Comparison of ENCODE assay signal across 9 cellular contexts in the genomic region with DNA sequence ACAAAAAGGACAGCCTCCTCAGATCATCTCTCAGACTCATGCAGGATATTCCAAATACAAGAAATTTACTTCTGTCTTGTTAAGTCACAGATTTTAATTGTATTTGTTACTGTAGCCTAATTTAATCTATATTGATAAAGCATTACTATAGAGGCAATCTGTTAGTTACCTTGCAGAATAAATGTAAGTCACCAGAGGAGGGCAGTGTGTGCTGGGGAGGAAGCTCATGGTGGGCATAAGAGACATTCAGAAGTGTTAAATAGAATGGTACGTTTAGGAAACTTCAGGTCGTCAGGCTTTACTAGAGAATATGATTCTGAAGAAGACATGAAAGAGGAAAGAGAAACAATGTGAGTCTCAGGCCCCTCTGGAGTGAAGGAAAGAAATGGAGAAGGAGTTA. TPM values are rescaled to one million over a fixed set of nuclear protein-coding genes. Genes with fewer than 3 reads are reported as not detected.
A peak's percentile ranks its signal among the peaks of the same experiment; 100 is the strongest.
DNase-seq lines count a peak whose midpoint lies in the region; ATAC-seq and TF ChIP-seq lines count a peak whose summit lies in the region.
"Had no signal": no experiment of that assay in that cellular context is flagged by ENCODE, and none has a peak within 500 bp of the region (broad histone marks: within the 10 kb centered on the region; RNA-seq: fewer than 3 reads in every experiment).

No MANE protein-coding gene starts in this region.

- H3K4me1 ChIP-seq in GM23248 (ENCODE audit: insufficient read depth): no peaks in the 10 kb centered on the region
- no peaks in the 10 kb centered on the region for H3K4me1 ChIP-seq in upper lobe of left lung
- no peaks in the 10 kb centered on the region for H3K4me1 ChIP-seq in CD4-positive, alpha-beta memory T cell (ENCODE audit: insufficient read depth, low read length)

- H3K9me3 ChIP-seq in GM23248 (ENCODE audit: low read depth) (no peaks in the 10 kb centered on the region), upper lobe of left lung (no peaks in the 10 kb centered on the region)
- H3K9me3 ChIP-seq in CD4-positive, alpha-beta memory T cell (ENCODE audit: control insufficient read depth in 1 of 2, low read length in 2 of 2): no peaks in the 10 kb centered on the region

- POLR2A ChIA-PET in activated CD4-positive, alpha-beta memory T cell treated with anti-CD3 and anti-CD28 coated beads, Interleukin-2, amount 10 ng/mL, durations not matched to agents 7 days and 5 days (lab: Charles Lee): no interaction called here
- POLR2A ChIA-PET in CD4-positive, alpha-beta memory T cell (lab: Charles Lee; ENCODE audit: partially characterized antibody): no interaction called here

- H3K9me3 Mint-ChIP-seq in activated CD4-positive, alpha-beta memory T cell treated with anti-CD3 and anti-CD28 coated beads, Interleukin-2, amount 10 ng/mL, durations not matched to agents 7 days and 5 days: no peaks in the 10 kb centered on the region
- no peaks in the 10 kb centered on the region for H3K9me3 Mint-ChIP-seq in CD4-positive, alpha-beta memory T cell
- H3K9me3 Mint-ChIP-seq in activated T-cell treated with anti-CD3 and anti-CD28 coated beads, Interleukin-2, amount 50 U/mL, for 72 hours: no peaks in the 10 kb centered on the region

- H3K4me2 ChIP-seq in GM23248 (ENCODE audit: unreplicated experiment): no peak overlapping the region

- H3K36me3 ChIP-seq in GM23248 (ENCODE audit: low read depth) (no peaks in the 10 kb centered on the region), upper lobe of left lung (no peaks in the 10 kb centered on the region)
- no peaks in the 10 kb centered on the region for H3K36me3 ChIP-seq in CD4-positive, alpha-beta memory T cell (ENCODE audit: insufficient read depth, low read length)

- TF ChIP-seq EP300 in upper lobe of left lung (IDR thresholded peaks at IDR 0.05): no peak

- no peak overlapping the region for H3K4me3 ChIP-seq in GM23248
- no peak overlapping the region for H3K4me3 ChIP-seq in WI38 (ENCODE audit: low read depth, low read length)
- no peak overlapping the region for H3K4me3 ChIP-seq in upper lobe of left lung
- no peak overlapping the region for H3K4me3 ChIP-seq in CD4-positive, alpha-beta memory T cell (ENCODE audit: low read length in 2 of 2)

- H3K27me3 ChIP-seq in GM23248 (replicated peaks; ENCODE audit: insufficient read depth) (0 out of 2 replicates have a peak, but pooled peaks cover 5% of the 10 kb centered on the region), upper lobe of left lung (no peaks in the 10 kb centered on the region)
- H3K27me3 ChIP-seq in CD4-positive, alpha-beta memory T cell (ENCODE audit: insufficient read depth, low read length): no peaks in the 10 kb centered on the region

- TF ChIP-seq CTCF in WI38 (IDR thresholded peaks at IDR 0.05; ENCODE audit: low read depth, low read length) (peak; percentile 8; the same call in 1 of the 2 replicates), upper lobe of left lung (IDR thresholded peaks at IDR 0.05) (peak in 2 of 6 experiments; percentile 14 to 17)

- no peak overlapping the region for H3K4me3 Mint-ChIP-seq in activated CD4-positive, alpha-beta memory T cell treated with anti-CD3 and anti-CD28 coated beads, Interleukin-2, amount 10 ng/mL, durations not matched to agents 7 days and 5 days
- H3K4me3 Mint-ChIP-seq in CD4-positive, alpha-beta memory T cell: no peak overlapping the region
- H3K4me3 Mint-ChIP-seq in activated T-cell treated with anti-CD3 and anti-CD28 coated beads, Interleukin-2, amount 50 U/mL, for 72 hours: no peak overlapping the region

- CTCF ChIA-PET in activated CD4-positive, alpha-beta memory T cell treated with anti-CD3 and anti-CD28 coated beads, Interleukin-2, amount 10 ng/mL, durations not matched to agents 7 days and 5 days (lab: Charles Lee): no interaction called here
- CTCF ChIA-PET in CD4-positive, alpha-beta memory T cell (lab: Charles Lee; ENCODE audit: partially characterized antibody): no interaction called here

- H3K27ac ChIP-seq in GM23248 (no peak overlapping the region), upper lobe of left lung (no peak overlapping the region)
- no peak overlapping the region for H3K27ac ChIP-seq in CD4-positive, alpha-beta memory T cell (ENCODE audit: low read depth, low read length)

- H3K4me1 Mint-ChIP-seq in activated CD4-positive, alpha-beta memory T cell treated with anti-CD3 and anti-CD28 coated beads, Interleukin-2, amount 10 ng/mL, durations not matched to agents 7 days and 5 days: no peaks in the 10 kb centered on the region
- H3K4me1 Mint-ChIP-seq in CD4-positive, alpha-beta memory T cell: no peaks in the 10 kb centered on the region
- H3K4me1 Mint-ChIP-seq in activated T-cell treated with anti-CD3 and anti-CD28 coated beads, Interleukin-2, amount 50 U/mL, for 72 hours (ENCODE audit: low read depth): no peaks in the 10 kb centered on the region

- no peak for TF ChIP-seq POLR2A in upper lobe of left lung (IDR thresholded peaks at IDR 0.05)

- no peak overlapping the region for H3K27ac Mint-ChIP-seq in activated CD4-positive, alpha-beta memory T cell treated with anti-CD3 and anti-CD28 coated beads, Interleukin-2, amount 10 ng/mL, durations not matched to agents 7 days and 5 days
- H3K27ac Mint-ChIP-seq in CD4-positive, alpha-beta memory T cell: no peak overlapping the region
- H3K27ac Mint-ChIP-seq in activated T-cell treated with anti-CD3 and anti-CD28 coated beads, Interleukin-2, amount 50 U/mL, for 72 hours: no peak overlapping the region

- peaks cover 6% of the 10 kb centered on the region for H3K27me3 Mint-ChIP-seq in activated CD4-positive, alpha-beta memory T cell treated with anti-CD3 and anti-CD28 coated beads, Interleukin-2, amount 10 ng/mL, durations not matched to agents 7 days and 5 days
- H3K27me3 Mint-ChIP-seq in CD4-positive, alpha-beta memory T cell: peaks cover 2 to 6% of the 10 kb centered on the region in 2 donors
- no peaks in the 10 kb centered on the region for H3K27me3 Mint-ChIP-seq in activated T-cell treated with anti-CD3 and anti-CD28 coated beads, Interleukin-2, amount 50 U/mL, for 72 hours (ENCODE audit: low read depth)

- intact Hi-C loops in CD4-positive, alpha-beta memory T cell (cut with micrococcal nuclease): no loop called here

- 23 to 27% methylated on average over 2 of the region's 2 CpGs for WGBS in GM23248 (ENCODE audit: low coverage in 1 of 2, low lambda C conversion rate in 2 of 2, missing lambda C conversion rate in 2 of 2), 2 experiments
- WGBS in upper lobe of left lung, 2 donors: 25 to 28% methylated on average over 2 of the region's 2 CpGs

- in situ Hi-C loops in GM23248 (cut with MboI): no loop called here

- no peak for ATAC-seq in upper lobe of left lung (ENCODE audit: low FRiP score in 2 of 2)
- ATAC-seq in activated T-cell treated with anti-CD3 and anti-CD28 coated beads, Interleukin-2, amount 50 U/mL, for 72 hours (replicated peaks in 1 of 2): no peak

- H2AFZ ChIP-seq in GM23248: no peak overlapping the region

- H3K9me2 ChIP-seq in GM23248 (ENCODE audit: insufficient read depth): no peaks in the 10 kb centered on the region

- H3K79me2 ChIP-seq in GM23248 (ENCODE audit: insufficient read depth): no peaks in the 10 kb centered on the region

- DNase-seq in COLO668 (lab: John Stamatoyannopoulos, UW; ENCODE audit: unreplicated experiment) (peak; percentile 13), GM23248 (peak; percentile 32), inferior parietal cortex (ENCODE audit: extremely low spot score) (peak; percentile 26), upper lobe of left lung (no peak)
- DNase-seq in activated CD4-positive, alpha-beta memory T cell treated with anti-CD3 and anti-CD28 coated beads, Interleukin-2, amount 10 ng/mL, durations not matched to agents 7 days and 5 days: no peak
- DNase-seq in CD4-positive, alpha-beta memory T cell: no peak
- DNase-seq in activated T-cell treated with anti-CD3 and anti-CD28 coated beads, Interleukin-2, amount 50 U/mL, for 72 hours: no peak
- DNase-seq: NCI-H774 had no signal

- no peaks in the 10 kb centered on the region for H3K36me3 Mint-ChIP-seq in activated CD4-positive, alpha-beta memory T cell treated with anti-CD3 and anti-CD28 coated beads, Interleukin-2, amount 10 ng/mL, durations not matched to agents 7 days and 5 days (ENCODE audit: low read depth)
- no peaks in the 10 kb centered on the region for H3K36me3 Mint-ChIP-seq in CD4-positive, alpha-beta memory T cell
- H3K36me3 Mint-ChIP-seq in activated T-cell treated with anti-CD3 and anti-CD28 coated beads, Interleukin-2, amount 50 U/mL, for 72 hours (ENCODE audit: insufficient read depth in 2 of 2): no peaks in the 10 kb centered on the region

- H4K20me1 ChIP-seq in GM23248 (ENCODE audit: insufficient read depth): no peaks in the 10 kb centered on the region

- no peaks in the 10 kb centered on the region for H3F3A ChIP-seq in GM23248 (ENCODE audit: insufficient read depth)

- H3K9ac ChIP-seq in GM23248: no peak overlapping the region

RNA-seq across cellular contexts. Expression of a gene that starts 37.3 kb away (rescaled TPM):
- 27.5 and 39.2 TPM in 2 replicates for total RNA-seq in GM23248 (2014; rRNA removed; shearing (Covaris generic))
- 20.3 TPM in 2 replicates for polyA plus RNA-seq in GM23248 (2016; fragmentation: Nextera tagmentation; extraction: Ambion mirVana)
- 10 to 100 TPM in 3 of 6 donors, 1 to 10 TPM in 3; 4.7 to 31.4 (median 10.4) TPM for total RNA-seq in upper lobe of left lung
- total RNA-seq in activated CD4-positive, alpha-beta memory T cell treated with anti-CD3 and anti-CD28 coated beads, Interleukin-2, amount 10 ng/mL, durations not matched to agents 7 days and 5 days: 10 to 100 TPM; 44.6 to 46.9 TPM
- total RNA-seq in CD4-positive, alpha-beta memory T cell: 10 to 100 TPM; 76.7 to 79.8 TPM
- polyA plus RNA-seq in CD4-positive, alpha-beta memory T cell: 100 to 1,000 TPM in 1 of 2 donors, 10 to 100 TPM in 1; 81.9 to 112 TPM
- total RNA-seq in activated T-cell treated with anti-CD3 and anti-CD28 coated beads, Interleukin-2, amount 50 U/mL, for 72 hours: 10 to 100 TPM; 64.9 to 67.3 TPM

Comparison
In these comparisons a context has a peak if more than half of its experiments do, and no peak if none do; other contexts are left out.
1. DNase-seq: peak in COLO668 (single experiment), GM23248 (single experiment) and inferior parietal cortex (single experiment); none in upper lobe of left lung (0 of 2), activated CD4-positive, alpha-beta memory T cell treated with anti-CD3 and anti-CD28 coated beads, Interleukin-2, amount 10 ng/mL, durations not matched to agents 7 days and 5 days (single experiment), CD4-positive, alpha-beta memory T cell (0 of 5) and activated T-cell treated with anti-CD3 and anti-CD28 coated beads, Interleukin-2, amount 50 U/mL, for 72 hours (0 of 2).